ENCODE assay signal across 19 cellular contexts in genomic region chr5:95532415-95532814, GRCh38. TPM values are rescaled to one million over a fixed set of nuclear protein-coding genes. Genes with fewer than 3 reads are reported as not detected.
A peak's percentile ranks its signal among the peaks of the same experiment; 100 is the strongest.
DNase-seq lines count a peak whose midpoint lies in the region; ATAC-seq and TF ChIP-seq lines count a peak whose summit lies in the region.
"Had no signal": no experiment of that assay in that cellular context is flagged by ENCODE, and none has a peak within 500 bp of the region (broad histone marks: within the 10 kb centered on the region; RNA-seq: fewer than 3 reads in every experiment).

No MANE protein-coding gene starts in this region.

- TF ChIP-seq CTCF in WTC11 (IDR thresholded peaks at IDR 0.05) (no peak), endodermal cell (conservative IDR thresholded peaks at IDR 0.05) (no peak), smooth muscle cell (IDR thresholded peaks at IDR 0.05; ENCODE audit: borderline replicate concordance, insufficient read depth, poor library complexity, severe bottlenecking) (no peak), mesothelial cell of epicardium (IDR thresholded peaks at IDR 0.05; ENCODE audit: unreplicated experiment) (no peak)

- H3K4me1 Mint-ChIP-seq in WTC11 = peaks cover 40% of the 10 kb centered on the region
- peaks cover 13% of the 10 kb centered on the region for H3K4me1 Mint-ChIP-seq in endodermal cell
- H3K4me1 Mint-ChIP-seq in mesothelial cell of epicardium = peaks cover 7% of the 10 kb centered on the region

- peaks cover 18% of the 10 kb centered on the region for H3K79me2 ChIP-seq in smooth muscle cell (ENCODE audit: low read depth)

- no peaks in the 10 kb centered on the region for H3K9me3 Mint-ChIP-seq in WTC11
- H3K9me3 Mint-ChIP-seq in endodermal cell = no peaks in the 10 kb centered on the region
- no peaks in the 10 kb centered on the region for H3K9me3 Mint-ChIP-seq in mesothelial cell of epicardium
- H3K9me3 Mint-ChIP-seq: CD4-positive, CD25-positive, alpha-beta regulatory T cell; CD8-positive, alpha-beta memory T cell had no signal

- H3K27me3 Mint-ChIP-seq in WTC11 (ENCODE audit: low read depth) = no peaks in the 10 kb centered on the region
- H3K27me3 Mint-ChIP-seq in endodermal cell (ENCODE audit: insufficient read depth) = no peaks in the 10 kb centered on the region
- H3K27me3 Mint-ChIP-seq in mesothelial cell of epicardium (ENCODE audit: low read depth) = no peaks in the 10 kb centered on the region
- H3K27me3 Mint-ChIP-seq: CD4-positive, CD25-positive, alpha-beta regulatory T cell; CD8-positive, alpha-beta memory T cell had no signal

- H3F3A ChIP-seq in smooth muscle cell (ENCODE audit: low read depth) = no peaks in the 10 kb centered on the region

- CTCF ChIA-PET in WTC11 (lab: Charles Lee) = no interaction called here

- DNase-seq in WTC11 (ENCODE audit: low spot score) (no peak), endodermal cell (no peak), smooth muscle cell (lab: John Stamatoyannopoulos, UW; ENCODE audit: unreplicated experiment) (no peak), mesothelial cell of epicardium (ENCODE audit: low spot score in 2 of 2, unreplicated experiment in 2 of 2) (no peak), NCI-H1417 treated with DMSO at 0.1 percent for 48 hours (lab: John Stamatoyannopoulos, UW) (no peak)
- DNase-seq: ACHN; BE2C; C1 segment of cervical spinal cord; CD4-positive, CD25-positive, alpha-beta regulatory T cell; CD8-positive, alpha-beta memory T cell; COR-L47; DMS 273 treated with DMSO at 0.1 percent for 48 hours; DMS53; DND-41; EL; HCEC 1CT had no signal

- H3K27me3 ChIP-seq in HUES48 (ENCODE audit: control insufficient read depth, insufficient read depth, low read length) = no peaks in the 10 kb centered on the region
- H3K27me3 ChIP-seq in endodermal cell (ENCODE audit: control insufficient read depth, insufficient read depth, low read length, poor library complexity, severe bottlenecking) = no peaks in the 10 kb centered on the region
- no peaks in the 10 kb centered on the region for H3K27me3 ChIP-seq in smooth muscle cell (ENCODE audit: low read depth)
- H3K27me3 ChIP-seq: BE2C had no signal

- H3K4me1 ChIP-seq in HUES48 (ENCODE audit: control insufficient read depth, insufficient read depth, low read length) (peaks cover 34% of the 10 kb centered on the region), endodermal cell (ENCODE audit: control insufficient read depth, insufficient read depth, low read length) (no peaks in the 10 kb centered on the region), smooth muscle cell (ENCODE audit: low read depth) (no peaks in the 10 kb centered on the region)
- H3K4me1 ChIP-seq: BE2C had no signal

- ATAC-seq in WTC11 (no peak), HG02884 (IDR thresholded peaks at IDR 0.05; ENCODE audit: unreplicated experiment) (no peak)

- peaks cover 37% of the 10 kb centered on the region for H3K36me3 Mint-ChIP-seq in WTC11
- peaks cover 48% of the 10 kb centered on the region for H3K36me3 Mint-ChIP-seq in endodermal cell (ENCODE audit: low read depth)
- peaks cover 36% of the 10 kb centered on the region for H3K36me3 Mint-ChIP-seq in mesothelial cell of epicardium

- H3K9ac ChIP-seq in HUES48 (ENCODE audit: low read depth, low read length) = no peak overlapping the region
- H3K9ac ChIP-seq in endodermal cell (ENCODE audit: extremely low read depth, low read length, poor library complexity, severe bottlenecking) = no peak overlapping the region
- H3K9ac ChIP-seq in smooth muscle cell (ENCODE audit: low read depth) = no peak overlapping the region
- H3K9ac ChIP-seq: KMS-11 had no signal

- H3K4me2 ChIP-seq in smooth muscle cell = no peak overlapping the region
- H3K4me2 ChIP-seq: KMS-11 had no signal

- H3K4me3 ChIP-seq in HUES48 (ENCODE audit: low read depth, low read length) (peak overlapping the region; percentile 5; the same call in 1 of the 2 replicates), endodermal cell (ENCODE audit: low read length) (no peak overlapping the region), smooth muscle cell (no peak overlapping the region)

- H3K36me3 ChIP-seq in HUES48 (ENCODE audit: control insufficient read depth, insufficient read depth, low read length) = peaks cover 53% of the 10 kb centered on the region
- H3K36me3 ChIP-seq in endodermal cell (ENCODE audit: control insufficient read depth, insufficient read depth, low read length) = peaks cover 75% of the 10 kb centered on the region
- peaks cover 12% of the 10 kb centered on the region for H3K36me3 ChIP-seq in smooth muscle cell (ENCODE audit: low read depth)

- no peak overlapping the region for H2AFZ ChIP-seq in smooth muscle cell (ENCODE audit: low read depth)

- H3K9me3 ChIP-seq in HUES48 (ENCODE audit: control insufficient read depth, insufficient read depth, low read length) = no peaks in the 10 kb centered on the region
- no peaks in the 10 kb centered on the region for H3K9me3 ChIP-seq in endodermal cell (ENCODE audit: control insufficient read depth, low read length)
- no peaks in the 10 kb centered on the region for H3K9me3 ChIP-seq in smooth muscle cell (replicated peaks; ENCODE audit: low read depth)
- H3K9me3 ChIP-seq: BE2C had no signal

- H3K27ac ChIP-seq in HUES48 (ENCODE audit: low read depth, low read length) = peak overlapping the region; percentile 57
- H3K27ac ChIP-seq in endodermal cell (ENCODE audit: low read depth, low read length) = no peak overlapping the region
- H3K27ac ChIP-seq in smooth muscle cell (ENCODE audit: low read depth) = peak overlapping the region; percentile 63
- H3K27ac ChIP-seq: KMS-11 had no signal

- POLR2A ChIA-PET in WTC11 (lab: Charles Lee) = no interaction called here

- WGBS in endodermal cell (ENCODE audit: insufficient coverage in 1 of 2, insufficient read length in 1 of 2), 2 experiments = 82% methylated on average over 2 of the region's 2 CpGs; no CpG with 5 or more reads in 1 of the 2 experiments
- 94% methylated on average over 2 of the region's 2 CpGs for WGBS in smooth muscle cell (ENCODE audit: low lambda C conversion rate)

- H4K20me1 ChIP-seq in smooth muscle cell (ENCODE audit: low read depth) = peaks cover 18% of the 10 kb centered on the region

- H3K27ac Mint-ChIP-seq in WTC11 = peak overlapping the region; percentile 83
- H3K27ac Mint-ChIP-seq in endodermal cell = peak overlapping the region; percentile 31
- no peak overlapping the region for H3K27ac Mint-ChIP-seq in mesothelial cell of epicardium
- H3K27ac Mint-ChIP-seq: CD4-positive, CD25-positive, alpha-beta regulatory T cell had no signal

- H3K4me3 Mint-ChIP-seq in WTC11 (peak overlapping the region; percentile 54), endodermal cell (no peak overlapping the region), mesothelial cell of epicardium (no peak overlapping the region)
- H3K4me3 Mint-ChIP-seq: CD4-positive, CD25-positive, alpha-beta regulatory T cell; CD8-positive, alpha-beta memory T cell had no signal

TF ChIP-seq in WTC11, 78 proteins besides CTCF, POLR2A, EP300 and RAD21 (continues in another document):
- TF ChIP-seq ZNF138 (CRISPR knock-in tag; conservative IDR thresholded peaks at IDR 0.05) = no peak
- no peak for TF ChIP-seq E2F4 (CRISPR knock-in tag; IDR thresholded peaks at IDR 0.05; ENCODE audit: borderline replicate concordance, low read depth)
- no peak for TF ChIP-seq GTF2I (CRISPR knock-in tag; conservative IDR thresholded peaks at IDR 0.05)
- TF ChIP-seq MAX (CRISPR knock-in tag; IDR thresholded peaks at IDR 0.05) = no peak
- no peak for TF ChIP-seq RELA (CRISPR knock-in tag; IDR thresholded peaks at IDR 0.05; ENCODE audit: borderline replicate concordance)
- TF ChIP-seq OVOL2 (CRISPR knock-in tag; IDR thresholded peaks at IDR 0.05; ENCODE audit: borderline replicate concordance) = no peak
- no peak for TF ChIP-seq ATF6 (CRISPR knock-in tag; IDR thresholded peaks at IDR 0.05)

RNA-seq across cellular contexts. Expression of gene SKIC3, which starts 22.4 kb away (rescaled TPM):
- total RNA-seq in WTC11 (2021) (65.9 to 70.5 TPM (median 69.0 TPM) in 3 replicates), endodermal cell (10 to 100 TPM; 83.2 to 89.3 TPM), smooth muscle cell (94.9 and 127 TPM in 2 replicates), mesothelial cell of epicardium (96.6 to 102 TPM (median 101 TPM) in 3 replicates)
- polyA plus RNA-seq in endodermal cell (2013, experiment 1 of 2) = 64.0 TPM
- 62.4 TPM for polyA plus RNA-seq in endodermal cell (2013, experiment 2 of 2)
- 34.3 and 48.4 TPM in 2 replicates for polyA plus RNA-seq in smooth muscle cell

RNA-seq across cellular contexts. Expression of gene ARSK, which starts 22.5 kb away (rescaled TPM):
- total RNA-seq in WTC11 (2021) = 12.8 to 15.1 TPM (median 15.1 TPM) in 3 replicates
- total RNA-seq in endodermal cell = 10 to 100 TPM; 11.7 to 13.5 TPM
- polyA plus RNA-seq in endodermal cell (2013, experiment 1 of 2) = 10.9 TPM
- polyA plus RNA-seq in endodermal cell (2013, experiment 2 of 2) = 11.0 TPM
- total RNA-seq in smooth muscle cell = 18.8 and 23.9 TPM in 2 replicates
- polyA plus RNA-seq in smooth muscle cell = 12.1 and 15.3 TPM in 2 replicates
- 8.7 to 10.4 TPM (median 9.2 TPM) in 3 replicates for total RNA-seq in mesothelial cell of epicardium
